1 cellular context compared by ENCODE assay signal in genomic region chr7:90594791-90595317, GRCh38.
TF ChIP-seq lines count a peak whose summit lies in the region.

No MANE protein-coding gene starts in this region.

TF ChIP-seq in GM12878, 131 proteins besides CTCF, POLR2A, EP300 and RAD21 (continued from another document):
- TF ChIP-seq, protein P1, sequence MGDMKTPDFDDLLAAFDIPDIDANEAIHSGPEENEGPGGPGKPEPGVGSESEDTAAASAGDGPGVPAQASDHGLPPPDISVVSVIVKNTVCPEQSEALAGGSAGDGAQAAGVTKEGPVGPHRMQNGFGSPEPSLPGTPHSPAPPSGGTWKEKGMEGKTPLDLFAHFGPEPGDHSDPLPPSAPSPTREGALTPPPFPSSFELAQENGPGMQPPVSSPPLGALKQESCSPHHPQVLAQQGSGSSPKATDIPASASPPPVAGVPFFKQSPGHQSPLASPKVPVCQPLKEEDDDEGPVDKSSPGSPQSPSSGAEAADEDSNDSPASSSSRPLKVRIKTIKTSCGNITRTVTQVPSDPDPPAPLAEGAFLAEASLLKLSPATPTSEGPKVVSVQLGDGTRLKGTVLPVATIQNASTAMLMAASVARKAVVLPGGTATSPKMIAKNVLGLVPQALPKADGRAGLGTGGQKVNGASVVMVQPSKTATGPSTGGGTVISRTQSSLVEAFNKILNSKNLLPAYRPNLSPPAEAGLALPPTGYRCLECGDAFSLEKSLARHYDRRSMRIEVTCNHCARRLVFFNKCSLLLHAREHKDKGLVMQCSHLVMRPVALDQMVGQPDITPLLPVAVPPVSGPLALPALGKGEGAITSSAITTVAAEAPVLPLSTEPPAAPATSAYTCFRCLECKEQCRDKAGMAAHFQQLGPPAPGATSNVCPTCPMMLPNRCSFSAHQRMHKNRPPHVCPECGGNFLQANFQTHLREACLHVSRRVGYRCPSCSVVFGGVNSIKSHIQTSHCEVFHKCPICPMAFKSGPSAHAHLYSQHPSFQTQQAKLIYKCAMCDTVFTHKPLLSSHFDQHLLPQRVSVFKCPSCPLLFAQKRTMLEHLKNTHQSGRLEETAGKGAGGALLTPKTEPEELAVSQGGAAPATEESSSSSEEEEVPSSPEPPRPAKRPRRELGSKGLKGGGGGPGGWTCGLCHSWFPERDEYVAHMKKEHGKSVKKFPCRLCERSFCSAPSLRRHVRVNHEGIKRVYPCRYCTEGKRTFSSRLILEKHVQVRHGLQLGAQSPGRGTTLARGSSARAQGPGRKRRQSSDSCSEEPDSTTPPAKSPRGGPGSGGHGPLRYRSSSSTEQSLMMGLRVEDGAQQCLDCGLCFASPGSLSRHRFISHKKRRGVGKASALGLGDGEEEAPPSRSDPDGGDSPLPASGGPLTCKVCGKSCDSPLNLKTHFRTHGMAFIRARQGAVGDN (IDR thresholded peaks at IDR 0.05): no peak
- TF ChIP-seq SMC3 (IDR thresholded peaks at IDR 0.05; ENCODE audit: borderline replicate concordance, low read length) (no peak), KDM1A (IDR thresholded peaks at IDR 0.05; ENCODE audit: borderline replicate concordance) (no peak), SRF (IDR thresholded peaks at IDR 0.05; ENCODE audit: low read depth in 2 of 2, low read length in 2 of 2) (0 out of 4 replicates have a peak, but pooled peaks of 1 of the 2 experiments have one; percentile 15), EED (IDR thresholded peaks at IDR 0.05; ENCODE audit: low read depth) (0 out of 2 replicates have a peak, but pooled peaks have one; percentile 16), ATF2 (IDR thresholded peaks at IDR 0.05; ENCODE audit: low read length) (no peak), MAX (IDR thresholded peaks at IDR 0.05; ENCODE audit: low read depth, low read length) (no peak), CBX5 (IDR thresholded peaks at IDR 0.05; ENCODE audit: low read depth) (no peak), HDAC6 (IDR thresholded peaks at IDR 0.05; ENCODE audit: unreplicated experiment) (no peak), CREM (IDR thresholded peaks at IDR 0.05; ENCODE audit: low read depth) (0 out of 2 replicates have a peak, but pooled peaks have one; percentile 8), FOXM1 (IDR thresholded peaks at IDR 0.05; ENCODE audit: low read depth, low read length) (0 out of 2 replicates have a peak, but pooled peaks have one; percentile 27), ZNF207 (IDR thresholded peaks at IDR 0.05; ENCODE audit: borderline replicate concordance) (no peak), CHD4 (IDR thresholded peaks at IDR 0.05) (no peak), MEF2B (IDR thresholded peaks at IDR 0.05; ENCODE audit: partially characterized antibody, poor library complexity, severe bottlenecking) (peak; percentile 42)
- TF ChIP-seq, protein P2, sequence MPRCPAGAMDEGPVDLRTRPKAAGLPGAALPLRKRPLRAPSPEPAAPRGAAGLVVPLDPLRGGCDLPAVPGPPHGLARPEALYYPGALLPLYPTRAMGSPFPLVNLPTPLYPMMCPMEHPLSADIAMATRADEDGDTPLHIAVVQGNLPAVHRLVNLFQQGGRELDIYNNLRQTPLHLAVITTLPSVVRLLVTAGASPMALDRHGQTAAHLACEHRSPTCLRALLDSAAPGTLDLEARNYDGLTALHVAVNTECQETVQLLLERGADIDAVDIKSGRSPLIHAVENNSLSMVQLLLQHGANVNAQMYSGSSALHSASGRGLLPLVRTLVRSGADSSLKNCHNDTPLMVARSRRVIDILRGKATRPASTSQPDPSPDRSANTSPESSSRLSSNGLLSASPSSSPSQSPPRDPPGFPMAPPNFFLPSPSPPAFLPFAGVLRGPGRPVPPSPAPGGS (IDR thresholded peaks at IDR 0.05; ENCODE audit: borderline replicate concordance, insufficient read depth, low read depth, low read length, poor library complexity, severe bottlenecking): no peak
- TF ChIP-seq, protein P3, sequence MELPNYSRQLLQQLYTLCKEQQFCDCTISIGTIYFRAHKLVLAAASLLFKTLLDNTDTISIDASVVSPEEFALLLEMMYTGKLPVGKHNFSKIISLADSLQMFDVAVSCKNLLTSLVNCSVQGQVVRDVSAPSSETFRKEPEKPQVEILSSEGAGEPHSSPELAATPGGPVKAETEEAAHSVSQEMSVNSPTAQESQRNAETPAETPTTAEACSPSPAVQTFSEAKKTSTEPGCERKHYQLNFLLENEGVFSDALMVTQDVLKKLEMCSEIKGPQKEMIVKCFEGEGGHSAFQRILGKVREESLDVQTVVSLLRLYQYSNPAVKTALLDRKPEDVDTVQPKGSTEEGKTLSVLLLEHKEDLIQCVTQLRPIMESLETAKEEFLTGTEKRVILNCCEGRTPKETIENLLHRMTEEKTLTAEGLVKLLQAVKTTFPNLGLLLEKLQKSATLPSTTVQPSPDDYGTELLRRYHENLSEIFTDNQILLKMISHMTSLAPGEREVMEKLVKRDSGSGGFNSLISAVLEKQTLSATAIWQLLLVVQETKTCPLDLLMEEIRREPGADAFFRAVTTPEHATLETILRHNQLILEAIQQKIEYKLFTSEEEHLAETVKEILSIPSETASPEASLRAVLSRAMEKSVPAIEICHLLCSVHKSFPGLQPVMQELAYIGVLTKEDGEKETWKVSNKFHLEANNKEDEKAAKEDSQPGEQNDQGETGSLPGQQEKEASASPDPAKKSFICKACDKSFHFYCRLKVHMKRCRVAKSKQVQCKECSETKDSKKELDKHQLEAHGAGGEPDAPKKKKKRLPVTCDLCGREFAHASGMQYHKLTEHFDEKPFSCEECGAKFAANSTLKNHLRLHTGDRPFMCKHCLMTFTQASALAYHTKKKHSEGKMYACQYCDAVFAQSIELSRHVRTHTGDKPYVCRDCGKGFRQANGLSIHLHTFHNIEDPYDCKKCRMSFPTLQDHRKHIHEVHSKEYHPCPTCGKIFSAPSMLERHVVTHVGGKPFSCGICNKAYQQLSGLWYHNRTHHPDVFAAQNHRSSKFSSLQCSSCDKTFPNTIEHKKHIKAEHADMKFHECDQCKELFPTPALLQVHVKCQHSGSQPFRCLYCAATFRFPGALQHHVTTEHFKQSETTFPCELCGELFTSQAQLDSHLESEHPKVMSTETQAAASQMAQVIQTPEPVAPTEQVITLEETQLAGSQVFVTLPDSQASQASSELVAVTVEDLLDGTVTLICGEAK (IDR thresholded peaks at IDR 0.05; ENCODE audit: borderline replicate concordance): no peak
